ENCODE assay signal across 19 cellular contexts in the genomic region with DNA sequence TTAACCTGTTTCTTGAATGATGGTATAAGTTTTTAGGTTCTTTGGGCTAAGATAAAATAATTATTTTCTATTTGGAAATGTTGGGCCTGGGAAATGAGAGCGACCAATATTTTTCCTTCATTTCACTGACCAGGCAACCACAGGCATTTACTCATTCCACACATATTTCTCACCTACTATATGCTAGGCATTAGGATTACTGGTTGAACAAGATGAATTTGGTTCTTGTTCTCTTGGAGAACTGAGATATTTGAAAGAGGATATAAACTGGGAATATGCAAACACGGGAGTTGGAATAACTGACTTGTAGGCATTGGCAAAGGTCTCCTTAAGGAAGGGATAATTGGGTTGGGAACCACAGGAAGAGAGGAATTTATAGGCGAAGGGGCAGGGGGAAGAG. TPM values are rescaled to one million over a fixed set of nuclear protein-coding genes. Genes with fewer than 3 reads are reported as not detected.
DNase-seq lines count a peak whose midpoint lies in the region; ATAC-seq, FAIRE-seq and TF ChIP-seq lines count a peak whose summit lies in the region.
"Had no signal": no experiment of that assay in that cellular context is flagged by ENCODE, and none has a peak within 500 bp of the region (broad histone marks: within the 10 kb centered on the region; RNA-seq: fewer than 3 reads in every experiment).

No MANE protein-coding gene starts in this region.

- H3K9me3 Mint-ChIP-seq in nephron = no peaks in the 10 kb centered on the region
- no peaks in the 10 kb centered on the region for H3K9me3 Mint-ChIP-seq in activated CD4-positive, alpha-beta T cell treated with anti-CD3 and anti-CD28 coated beads for 36 hours (ENCODE audit: low read depth)

- peaks cover 45% of the 10 kb centered on the region for H3K4me1 Mint-ChIP-seq in nephron
- no peaks in the 10 kb centered on the region for H3K4me1 Mint-ChIP-seq in activated CD4-positive, alpha-beta T cell treated with anti-CD3 and anti-CD28 coated beads for 36 hours
- H3K4me1 Mint-ChIP-seq: CD14-positive monocyte had no signal

- TF ChIP-seq CTCF in nephron (IDR thresholded peaks at IDR 0.05; ENCODE audit: unreplicated experiment in 3 of 3) = no peak

- H3K4me3 Mint-ChIP-seq in nephron = peak overlapping the region in 1 of 3 experiments; percentile 24
- H3K4me3 Mint-ChIP-seq in activated CD4-positive, alpha-beta T cell treated with anti-CD3 and anti-CD28 coated beads for 36 hours = no peak overlapping the region
- H3K4me3 Mint-ChIP-seq: CD14-positive monocyte had no signal

- DNase-seq in LHCN-M2 (ENCODE audit: low read depth) (peak; percentile 63), glomerular visceral epithelial cell (ENCODE audit: extremely low spot score) (peak; percentile 63), urothelium cell line (ENCODE audit: low spot score) (peak; percentile 15), left colon (no peak)
- no peak for DNase-seq in activated CD4-positive, alpha-beta T cell treated with anti-CD3 and anti-CD28 coated beads for 36 hours
- no peak for DNase-seq in activated CD4-positive, CD25-positive, alpha-beta regulatory T cell treated with anti-CD3 and anti-CD28 coated beads, Interleukin-2, amount 50 U/mL, for 72 hours
- DNase-seq: AML-193, DMS 273 treated with DMSO at 0.1 percent for 48 hours, EL, GOT3, KBM-7, NCI-H1436 treated with DMSO at 0.1 percent for 48 hours, NCI-H2081, NCI-H510A treated with DMSO at 0.1 percent for 48 hours had no signal

- ATAC-seq in activated CD4-positive, alpha-beta T cell treated with anti-CD3 and anti-CD28 coated beads for 36 hours = no peak
- ATAC-seq in left colon = no peak
- ATAC-seq: Panc1, Right ventricle myocardium inferior had no signal

- peak overlapping the region; percentile 51 to 75 (median 52) for H3K27ac Mint-ChIP-seq in nephron
- H3K27ac Mint-ChIP-seq in activated CD4-positive, alpha-beta T cell treated with anti-CD3 and anti-CD28 coated beads for 36 hours = no peak overlapping the region
- H3K27ac Mint-ChIP-seq: CD14-positive monocyte had no signal

- H3K27me3 Mint-ChIP-seq in nephron (ENCODE audit: low read depth) = no peaks in the 10 kb centered on the region
- H3K27me3 Mint-ChIP-seq in activated CD4-positive, alpha-beta T cell treated with anti-CD3 and anti-CD28 coated beads for 36 hours = no peaks in the 10 kb centered on the region

- POLR2A ChIA-PET in activated CD4-positive, alpha-beta T cell treated with anti-CD3 and anti-CD28 coated beads for 36 hours (lab: Charles Lee) = no interaction called here

- FAIRE-seq in urothelium cell line (lab: Jason Lieb, UNC) = no peak

- intact Hi-C loops in activated CD4-positive, alpha-beta T cell treated with anti-CD3 and anti-CD28 coated beads for 36 hours (cut with DNase I, micrococcal nuclease) = no loop called here
- intact Hi-C loops in left colon (cut with DNase I, micrococcal nuclease) = no loop called here

- CTCF ChIA-PET in activated CD4-positive, alpha-beta T cell treated with anti-CD3 and anti-CD28 coated beads for 36 hours (lab: Charles Lee) = no interaction called here

- no peaks in the 10 kb centered on the region for H3K36me3 Mint-ChIP-seq in nephron (ENCODE audit: low read depth)
- no peaks in the 10 kb centered on the region for H3K36me3 Mint-ChIP-seq in activated CD4-positive, alpha-beta T cell treated with anti-CD3 and anti-CD28 coated beads for 36 hours (ENCODE audit: low read depth)
- H3K36me3 Mint-ChIP-seq: CD14-positive monocyte had no signal

RNA-seq across cellular contexts. Expression of a gene that starts 3.9 kb away (rescaled TPM):
- total RNA-seq in LHCN-M2 (2014; rRNA removed) = 0.34 TPM in 1 of 2 replicates, not detected in the other
- polyA plus RNA-seq in LHCN-M2 (2012) = 3.6 TPM
- not detected for total RNA-seq in activated CD4-positive, alpha-beta T cell treated with anti-CD3 and anti-CD28 coated beads for 36 hours
- total RNA-seq in left colon = not detected
- total RNA-seq: M059J, Right ventricle myocardium inferior had no signal
- polyA plus RNA-seq: CD14-positive monocyte had no signal

Comparison
In these comparisons a context has a peak if more than half of its experiments do, and no peak if none do; other contexts are left out.
1. DNase-seq: peak in LHCN-M2 (single experiment), glomerular visceral epithelial cell (single experiment) and urothelium cell line (single experiment); none in activated CD4-positive, alpha-beta T cell treated with anti-CD3 and anti-CD28 coated beads for 36 hours (single experiment), left colon (0 of 2) and activated CD4-positive, CD25-positive, alpha-beta regulatory T cell treated with anti-CD3 and anti-CD28 coated beads, Interleukin-2, amount 50 U/mL, for 72 hours (single experiment).